ENCODE assay signal across 13 cellular contexts in the genomic region with DNA sequence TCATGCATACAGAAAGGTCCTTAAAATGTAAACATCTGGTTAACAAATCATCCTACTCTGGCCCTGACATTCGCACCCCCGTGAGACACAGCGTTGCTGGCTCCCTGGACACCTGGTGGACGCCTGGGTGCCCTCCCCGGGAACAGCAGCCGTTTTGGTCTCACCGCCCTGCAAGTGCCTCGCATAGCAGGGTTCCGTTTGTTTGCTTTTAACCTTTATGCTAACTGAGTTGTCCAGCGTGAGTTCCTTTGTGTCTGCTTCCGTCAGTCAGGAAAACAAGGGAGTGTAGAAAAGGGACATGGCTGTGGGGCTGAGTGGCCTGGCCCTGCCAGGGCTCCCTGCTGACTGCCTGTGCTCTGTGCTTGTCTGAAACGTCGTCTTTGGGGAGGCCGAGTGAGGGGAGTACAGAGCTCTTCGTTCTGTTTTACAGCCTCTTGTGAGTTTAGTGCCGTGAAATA.
DNase-seq lines count a peak whose midpoint lies in the region; TF ChIP-seq lines count a peak whose summit lies in the region.
"Had no signal": no experiment of that assay in that cellular context is flagged by ENCODE, and none has a peak within 500 bp of the region (broad histone marks: within the 10 kb centered on the region; RNA-seq: fewer than 3 reads in every experiment).

No MANE protein-coding gene starts in this region.

- H3K27ac Mint-ChIP-seq in activated CD4-positive, alpha-beta T cell treated with anti-CD3 and anti-CD28 coated beads, Interleukin-2, amount 10 ng/mL, durations not matched to agents 7 days and 5 days: peak overlapping the region; percentile 50
- peak overlapping the region; percentile 19 for H3K27ac Mint-ChIP-seq in glutamatergic neuron (ENCODE audit: unreplicated experiment)
- H3K27ac Mint-ChIP-seq: activated naive CD8-positive, alpha-beta T cell treated with anti-CD3 and anti-CD28 coated beads, Interleukin-2, amount 10 ng/mL, durations not matched to agents 7 days and 5 days had no signal

- H3K4me3 Mint-ChIP-seq in activated CD4-positive, alpha-beta T cell treated with anti-CD3 and anti-CD28 coated beads, Interleukin-2, amount 10 ng/mL, durations not matched to agents 7 days and 5 days: no peak overlapping the region
- H3K4me3 Mint-ChIP-seq in glutamatergic neuron (ENCODE audit: unreplicated experiment): no peak overlapping the region
- H3K4me3 Mint-ChIP-seq: activated naive CD8-positive, alpha-beta T cell treated with anti-CD3 and anti-CD28 coated beads, Interleukin-2, amount 10 ng/mL, durations not matched to agents 7 days and 5 days had no signal

- H3K4me1 ChIP-seq in spleen: peaks cover 0 to 14% (median 0%) of the 10 kb centered on the region in 6 donors

- intact Hi-C loops in spleen (cut with DNase I; ENCODE audit: low total_unique reads): no loop called here

- H3K4me3 ChIP-seq in spleen: no peak overlapping the region

- peaks cover 2 to 96% (median 78%) of the 10 kb centered on the region in 6 donors for H3K36me3 ChIP-seq in spleen

- no peak overlapping the region for H3K27ac ChIP-seq in spleen

- POLR2A ChIA-PET in activated CD4-positive, alpha-beta T cell treated with anti-CD3 and anti-CD28 coated beads, Interleukin-2, amount 10 ng/mL, durations not matched to agents 7 days and 5 days (lab: Charles Lee): no interaction called here

- no peak for DNase-seq in activated CD4-positive, alpha-beta T cell treated with anti-CD3 and anti-CD28 coated beads, Interleukin-2, amount 10 ng/mL, durations not matched to agents 7 days and 5 days
- DNase-seq in activated CD4-positive, alpha-beta T cell treated with anti-CD3 and anti-CD28 coated beads for 4 hours: no peak
- peak; percentile 3 for DNase-seq in NCI-H748 treated with DMSO at 0.1 percent for 48 hours (lab: John Stamatoyannopoulos, UW)
- DNase-seq in glutamatergic neuron: no peak
- peak; percentile 39 for DNase-seq in spleen
- no peak for DNase-seq in NCI-H1048 (lab: John Stamatoyannopoulos, UW)
- DNase-seq in NCI-H2029 treated with DMSO at 0.1 percent for 48 hours (lab: John Stamatoyannopoulos, UW): no peak
- no peak for DNase-seq in erythroblast (lab: John Stamatoyannopoulos, UW)
- DNase-seq: activated naive CD8-positive, alpha-beta T cell treated with anti-CD3 and anti-CD28 coated beads, Interleukin-2, amount 10 ng/mL, durations not matched to agents 7 days and 5 days; DMS79 treated with DMSO at 0.1 percent for 48 hours; NCI-H187; stimulated activated CD8-positive, alpha-beta memory T cell treated with anti-CD3 and anti-CD28 coated beads, Interleukin-4, amount 100 ng/mL, for 48 hours; T-helper 9 cell had no signal

- TF ChIP-seq CTCF in glutamatergic neuron (IDR thresholded peaks at IDR 0.05; ENCODE audit: partially characterized antibody, unreplicated experiment) (no peak), spleen (IDR thresholded peaks at IDR 0.05 in 8 of 11, conservative IDR thresholded peaks at IDR 0.05 in 3 of 11) (no peak)

- H3K36me3 Mint-ChIP-seq in activated CD4-positive, alpha-beta T cell treated with anti-CD3 and anti-CD28 coated beads, Interleukin-2, amount 10 ng/mL, durations not matched to agents 7 days and 5 days (ENCODE audit: low read depth): peaks cover 30% of the 10 kb centered on the region
- peaks cover 7% of the 10 kb centered on the region for H3K36me3 Mint-ChIP-seq in glutamatergic neuron (ENCODE audit: unreplicated experiment)

- H3K4me1 Mint-ChIP-seq in activated CD4-positive, alpha-beta T cell treated with anti-CD3 and anti-CD28 coated beads, Interleukin-2, amount 10 ng/mL, durations not matched to agents 7 days and 5 days: peaks cover 23% of the 10 kb centered on the region
- H3K4me1 Mint-ChIP-seq in glutamatergic neuron (ENCODE audit: low read depth, unreplicated experiment): peaks cover 29% of the 10 kb centered on the region

- WGBS in spleen, 5 donors: 76 to 91% (median 83%) methylated on average over 16 of the region's 16 CpGs

- TF ChIP-seq POLR2A in spleen (IDR thresholded peaks at IDR 0.05) (no peak), erythroblast (IDR thresholded peaks at IDR 0.05; ENCODE audit: low read length) (no peak)

- CTCF ChIA-PET in activated CD4-positive, alpha-beta T cell treated with anti-CD3 and anti-CD28 coated beads, Interleukin-2, amount 10 ng/mL, durations not matched to agents 7 days and 5 days (lab: Charles Lee): no interaction called here

- H3K27me3 Mint-ChIP-seq in activated CD4-positive, alpha-beta T cell treated with anti-CD3 and anti-CD28 coated beads, Interleukin-2, amount 10 ng/mL, durations not matched to agents 7 days and 5 days: no peaks in the 10 kb centered on the region
- peaks cover 11% of the 10 kb centered on the region for H3K27me3 Mint-ChIP-seq in glutamatergic neuron (ENCODE audit: unreplicated experiment)
- H3K27me3 Mint-ChIP-seq: activated naive CD8-positive, alpha-beta T cell treated with anti-CD3 and anti-CD28 coated beads, Interleukin-2, amount 10 ng/mL, durations not matched to agents 7 days and 5 days had no signal

- no peaks in the 10 kb centered on the region for H3K27me3 ChIP-seq in spleen (replicated peaks in 1 of 7)

- no peaks in the 10 kb centered on the region for H3K9me3 ChIP-seq in spleen

- H3K9me3 Mint-ChIP-seq in activated CD4-positive, alpha-beta T cell treated with anti-CD3 and anti-CD28 coated beads, Interleukin-2, amount 10 ng/mL, durations not matched to agents 7 days and 5 days: no peaks in the 10 kb centered on the region
- peaks cover 20% of the 10 kb centered on the region for H3K9me3 Mint-ChIP-seq in glutamatergic neuron (ENCODE audit: unreplicated experiment)
- H3K9me3 Mint-ChIP-seq: activated naive CD8-positive, alpha-beta T cell treated with anti-CD3 and anti-CD28 coated beads, Interleukin-2, amount 10 ng/mL, durations not matched to agents 7 days and 5 days had no signal

Comparison
In these comparisons a context has a peak if more than half of its experiments do, and no peak if none do; other contexts are left out.
1. DNase-seq: peak in NCI-H748 treated with DMSO at 0.1 percent for 48 hours (single experiment) and spleen (single experiment); none in activated CD4-positive, alpha-beta T cell treated with anti-CD3 and anti-CD28 coated beads, Interleukin-2, amount 10 ng/mL, durations not matched to agents 7 days and 5 days (single experiment), activated CD4-positive, alpha-beta T cell treated with anti-CD3 and anti-CD28 coated beads for 4 hours (0 of 2), glutamatergic neuron (single experiment), NCI-H1048 (single experiment), NCI-H2029 treated with DMSO at 0.1 percent for 48 hours (single experiment) and erythroblast (0 of 2).